Comparison of ENCODE assay signal across 20 cellular contexts in genomic region chrX:9205599-9206223, GRCh38.
DNase-seq lines count a peak whose midpoint lies in the region; ATAC-seq, FAIRE-seq and TF ChIP-seq lines count a peak whose summit lies in the region.
"Had no signal": no experiment of that assay in that cellular context is flagged by ENCODE, and none has a peak within 500 bp of the region (broad histone marks: within the 10 kb centered on the region; RNA-seq: fewer than 3 reads in every experiment).

No MANE protein-coding gene starts in this region.

- H3K9me3 ChIP-seq in astrocyte (ENCODE audit: insufficient read depth, low read depth, low read length) = no peaks in the 10 kb centered on the region
- no peaks in the 10 kb centered on the region for H3K9me3 ChIP-seq in naive thymus-derived CD4-positive, alpha-beta T cell (ENCODE audit: control insufficient read depth in 2 of 3, low read length in 3 of 3)
- H3K9me3 ChIP-seq: MG63, SJSA1 had no signal

- H4K20me1 ChIP-seq in astrocyte (ENCODE audit: insufficient read depth, low read length) = no peaks in the 10 kb centered on the region

- H3K79me2 ChIP-seq in astrocyte (ENCODE audit: insufficient read depth, low read length) = no peaks in the 10 kb centered on the region

- no peaks in the 10 kb centered on the region for H3K27me3 Mint-ChIP-seq in activated naive CD4-positive, alpha-beta T cell treated with anti-CD3 and anti-CD28 coated beads, Interleukin-2, amount 50 U/mL, for 24 hours
- H3K27me3 Mint-ChIP-seq in astrocyte (ENCODE audit: low read depth, unreplicated experiment) = peaks cover 11% of the 10 kb centered on the region
- H3K27me3 Mint-ChIP-seq in naive thymus-derived CD4-positive, alpha-beta T cell = peaks cover 0 to 4% (median 0%) of the 10 kb centered on the region in 5 donors

- no peaks in the 10 kb centered on the region for H3K27me3 ChIP-seq in astrocyte (ENCODE audit: insufficient read depth, low read length)
- no peaks in the 10 kb centered on the region for H3K27me3 ChIP-seq in naive thymus-derived CD4-positive, alpha-beta T cell (ENCODE audit: control insufficient read depth in 2 of 2, insufficient read depth in 2 of 2, low read length in 2 of 2)
- H3K27me3 ChIP-seq: MG63, SJSA1 had no signal

- no peak for ATAC-seq in activated naive CD4-positive, alpha-beta T cell treated with anti-CD3 and anti-CD28 coated beads, Interleukin-2, amount 50 U/mL, for 72 hours
- ATAC-seq in naive thymus-derived CD4-positive, alpha-beta T cell = peak; percentile 32
- ATAC-seq in HG02678 (IDR thresholded peaks at IDR 0.05; ENCODE audit: unreplicated experiment) (no peak), HG03342 (IDR thresholded peaks at IDR 0.05; ENCODE audit: unreplicated experiment) (no peak)
- ATAC-seq: K562 had no signal

- H3K9ac ChIP-seq in astrocyte (ENCODE audit: low read length) = no peak overlapping the region

- H3K27ac Mint-ChIP-seq in activated naive CD4-positive, alpha-beta T cell treated with anti-CD3 and anti-CD28 coated beads, Interleukin-2, amount 50 U/mL, for 24 hours = no peak overlapping the region
- H3K27ac Mint-ChIP-seq in activated naive CD4-positive, alpha-beta T cell treated with anti-CD3 and anti-CD28 coated beads, Interleukin-2, amount 50 U/mL, for 72 hours = no peak overlapping the region
- H3K27ac Mint-ChIP-seq in astrocyte (ENCODE audit: unreplicated experiment) = no peak overlapping the region
- peak overlapping the region in 2 of 9 donors; percentile 9 to 19 for H3K27ac Mint-ChIP-seq in naive thymus-derived CD4-positive, alpha-beta T cell

- no peaks in the 10 kb centered on the region for H3K36me3 Mint-ChIP-seq in activated naive CD4-positive, alpha-beta T cell treated with anti-CD3 and anti-CD28 coated beads, Interleukin-2, amount 50 U/mL, for 24 hours
- H3K36me3 Mint-ChIP-seq in activated naive CD4-positive, alpha-beta T cell treated with anti-CD3 and anti-CD28 coated beads, Interleukin-2, amount 50 U/mL, for 72 hours = no peaks in the 10 kb centered on the region
- H3K36me3 Mint-ChIP-seq in astrocyte (ENCODE audit: low read depth, unreplicated experiment) = no peaks in the 10 kb centered on the region
- no peaks in the 10 kb centered on the region for H3K36me3 Mint-ChIP-seq in naive thymus-derived CD4-positive, alpha-beta T cell

- no peak for DNase-seq in activated naive CD4-positive, alpha-beta T cell treated with anti-CD3 and anti-CD28 coated beads, Interleukin-2, amount 50 U/mL, for 72 hours (ENCODE audit: low spot score in 2 of 2)
- DNase-seq in astrocyte (ENCODE audit: low read depth) (no peak), SW 1271 (lab: John Stamatoyannopoulos, UW) (no peak)
- no peak for DNase-seq in naive thymus-derived CD4-positive, alpha-beta T cell
- DNase-seq: DMS53, MG63, NCI-H1417, NCI-H1694 treated with DMSO at 0.1 percent for 48 hours, NCI-H446, NCI-H526, OCI-M1 had no signal

- no peak overlapping the region for H3K27ac ChIP-seq in astrocyte (ENCODE audit: low read depth, low read length)
- no peak overlapping the region for H3K27ac ChIP-seq in naive thymus-derived CD4-positive, alpha-beta T cell (ENCODE audit: low read depth, low read length)
- H3K27ac ChIP-seq: C4-2B, SJSA1 had no signal

- intact Hi-C loops in naive thymus-derived CD4-positive, alpha-beta T cell (cut with micrococcal nuclease) = no loop called here

- FAIRE-seq in astrocyte (lab: Jason Lieb, UNC) = peak; percentile 65
- FAIRE-seq: D721Med, H54, K562, RCC 7860 had no signal

- no peak overlapping the region for H3K4me2 ChIP-seq in astrocyte (ENCODE audit: low read length)

- POLR2A ChIA-PET in naive thymus-derived CD4-positive, alpha-beta T cell (lab: Charles Lee) = no interaction called here

- H3K4me3 ChIP-seq in astrocyte (ENCODE audit: insufficient read depth, low read depth, low read length) = no peak overlapping the region
- H3K4me3 ChIP-seq in naive thymus-derived CD4-positive, alpha-beta T cell (ENCODE audit: low read length) = no peak overlapping the region
- H3K4me3 ChIP-seq: K562, MG63, SJSA1 had no signal

- no peaks in the 10 kb centered on the region for H3K9me3 Mint-ChIP-seq in activated naive CD4-positive, alpha-beta T cell treated with anti-CD3 and anti-CD28 coated beads, Interleukin-2, amount 50 U/mL, for 24 hours
- H3K9me3 Mint-ChIP-seq in activated naive CD4-positive, alpha-beta T cell treated with anti-CD3 and anti-CD28 coated beads, Interleukin-2, amount 50 U/mL, for 72 hours = no peaks in the 10 kb centered on the region
- no peaks in the 10 kb centered on the region for H3K9me3 Mint-ChIP-seq in astrocyte (ENCODE audit: unreplicated experiment)
- peaks cover 0 to 1% (median 0%) of the 10 kb centered on the region in 11 donors for H3K9me3 Mint-ChIP-seq in naive thymus-derived CD4-positive, alpha-beta T cell

- no peaks in the 10 kb centered on the region for H3K4me1 ChIP-seq in astrocyte (ENCODE audit: insufficient read depth, low read length)
- peaks cover 0 to 6% of the 10 kb centered on the region in 2 donors for H3K4me1 ChIP-seq in naive thymus-derived CD4-positive, alpha-beta T cell (ENCODE audit: control insufficient read depth in 2 of 2, insufficient read depth in 2 of 2, low read length in 2 of 2)
- H3K4me1 ChIP-seq: SJSA1 had no signal

- H2AFZ ChIP-seq in astrocyte (ENCODE audit: low read depth, low read length) = no peak overlapping the region

- H3K4me1 Mint-ChIP-seq in activated naive CD4-positive, alpha-beta T cell treated with anti-CD3 and anti-CD28 coated beads, Interleukin-2, amount 50 U/mL, for 24 hours = peaks cover 4% of the 10 kb centered on the region
- no peaks in the 10 kb centered on the region for H3K4me1 Mint-ChIP-seq in astrocyte (ENCODE audit: low read depth, unreplicated experiment)
- peaks cover 0 to 11% (median 0%) of the 10 kb centered on the region in 7 donors for H3K4me1 Mint-ChIP-seq in naive thymus-derived CD4-positive, alpha-beta T cell

- TF ChIP-seq CTCF in astrocyte (IDR thresholded peaks at IDR 0.05; ENCODE audit: insufficient read depth, low read depth, low read length) = no peak

- CTCF ChIA-PET in naive thymus-derived CD4-positive, alpha-beta T cell (lab: Charles Lee) = no interaction called here

- H3K4me3 Mint-ChIP-seq in activated naive CD4-positive, alpha-beta T cell treated with anti-CD3 and anti-CD28 coated beads, Interleukin-2, amount 50 U/mL, for 24 hours = peak overlapping the region; percentile 12
- H3K4me3 Mint-ChIP-seq in astrocyte (ENCODE audit: unreplicated experiment) = no peak overlapping the region
- H3K4me3 Mint-ChIP-seq in naive thymus-derived CD4-positive, alpha-beta T cell = peak overlapping the region in 1 of 10 donors; percentile 34

- no peaks in the 10 kb centered on the region for H3K36me3 ChIP-seq in astrocyte (ENCODE audit: insufficient read depth, low read length)
- H3K36me3 ChIP-seq in naive thymus-derived CD4-positive, alpha-beta T cell (ENCODE audit: control insufficient read depth in 2 of 3, insufficient read depth in 3 of 3, low read length in 3 of 3) = no peaks in the 10 kb centered on the region
- H3K36me3 ChIP-seq: MG63, SJSA1 had no signal
